8 cellular contexts compared by ENCODE assay signal in genomic region chr10:26334932-26335573, GRCh38.
DNase-seq lines count a peak whose midpoint lies in the region; ATAC-seq and TF ChIP-seq lines count a peak whose summit lies in the region.

No MANE protein-coding gene starts in this region.

- H3K36me3 Mint-ChIP-seq in WTC11: no peaks in the 10 kb centered on the region
- no peaks in the 10 kb centered on the region for H3K36me3 Mint-ChIP-seq in central memory CD8-positive, alpha-beta T cell (ENCODE audit: insufficient read depth)

- no peaks in the 10 kb centered on the region for H3K27me3 ChIP-seq in left lung

- intact Hi-C loops in left lung (cut with DNase I): no loop called here

- POLR2A ChIA-PET in WTC11 (lab: Charles Lee): no interaction called here

- H3K9me3 Mint-ChIP-seq in WTC11: peaks cover 16% of the 10 kb centered on the region
- H3K9me3 Mint-ChIP-seq in central memory CD8-positive, alpha-beta T cell: peaks cover 7% of the 10 kb centered on the region

- no peak overlapping the region for H3K27ac ChIP-seq in left lung

- no peak overlapping the region for H3K27ac Mint-ChIP-seq in WTC11
- peak overlapping the region; percentile 56 for H3K27ac Mint-ChIP-seq in central memory CD8-positive, alpha-beta T cell (ENCODE audit: low read depth)

- H3K4me1 Mint-ChIP-seq in WTC11: peaks cover 5% of the 10 kb centered on the region
- peaks cover 7% of the 10 kb centered on the region for H3K4me1 Mint-ChIP-seq in central memory CD8-positive, alpha-beta T cell

- no peaks in the 10 kb centered on the region for H3K27me3 Mint-ChIP-seq in WTC11 (ENCODE audit: low read depth)
- H3K27me3 Mint-ChIP-seq in central memory CD8-positive, alpha-beta T cell: no peaks in the 10 kb centered on the region

- ATAC-seq in GM18519 (IDR thresholded peaks at IDR 0.05; ENCODE audit: low FRiP score, unreplicated experiment) (peak; percentile 69), HG03039 (IDR thresholded peaks at IDR 0.05; ENCODE audit: unreplicated experiment) (peak; percentile 83), WTC11 (peak; percentile 93), left lung (peak; percentile 96)
- ATAC-seq in central memory CD8-positive, alpha-beta T cell (replicated peaks; ENCODE audit: extremely low read depth, poor library complexity, severe bottlenecking): peak; percentile 76

- peaks cover 0 to 24% of the 10 kb centered on the region in 2 donors for H3K4me1 ChIP-seq in left lung

- peak; percentile 58 for DNase-seq in AG08396 (ENCODE audit: low spot score)
- peak; percentile 47 for DNase-seq in NCI-H2171 (lab: John Stamatoyannopoulos, UW)
- DNase-seq in WTC11 (ENCODE audit: low spot score): peak; percentile 58
- DNase-seq in central memory CD8-positive, alpha-beta T cell (ENCODE audit: low spot score in 2 of 2): peak; percentile 55 to 64
- DNase-seq in left lung: peak in 1 of 2 donors; percentile 51
- peak; percentile 28 to 39 (median 32) for DNase-seq in stimulated activated CD4-positive, alpha-beta T cell treated with anti-CD3 and anti-CD28 coated beads, TNF-alpha, amount 100 ng/mL, for 48 hours (ENCODE audit: low read depth in 3 of 3)

- peaks cover 0 to 7% of the 10 kb centered on the region in 2 donors for H3K9me3 ChIP-seq in left lung

- H3K4me3 Mint-ChIP-seq in WTC11: peak overlapping the region; percentile 39
- peak overlapping the region; percentile 81 for H3K4me3 Mint-ChIP-seq in central memory CD8-positive, alpha-beta T cell

- CTCF ChIA-PET in WTC11 (lab: Charles Lee): interaction anchor here (0.5 to 3.7 kb wide), 15 partner anchors 12 to 898 kb away, joined by 3 to 41 read pairs (median 4); no protein-coding TSS in a partner anchor

- TF ChIP-seq CTCF in WTC11 (IDR thresholded peaks at IDR 0.05) (peak; percentile 78), left lung (IDR thresholded peaks at IDR 0.05) (peak; percentile 58 to 70)

- H3K36me3 ChIP-seq in left lung: no peaks in the 10 kb centered on the region

- H3K4me3 ChIP-seq in left lung: peak overlapping the region; percentile 10 to 38

TF ChIP-seq in WTC11, 78 proteins besides CTCF, POLR2A, EP300 and RAD21:
- TF ChIP-seq NFATC4 (CRISPR knock-in tag; IDR thresholded peaks at IDR 0.05): no peak
